12 cellular contexts compared by ENCODE assay signal in genomic region chr12:10422152-10422551, GRCh38. TPM values are rescaled to one million over a fixed set of nuclear protein-coding genes. Genes with fewer than 3 reads are reported as not detected.
DNase-seq lines count a peak whose midpoint lies in the region; ATAC-seq, FAIRE-seq and TF ChIP-seq lines count a peak whose summit lies in the region.
"Not testable (repeated sequence)": the region's sequence is repeated elsewhere in the genome, so short reads cannot be mapped to it uniquely, and the experiment has no call there.
"Had no signal": no experiment of that assay in that cellular context is flagged by ENCODE, and none has a peak within 500 bp of the region (broad histone marks: within the 10 kb centered on the region; RNA-seq: fewer than 3 reads in every experiment).

No MANE protein-coding gene starts in this region.

- H3K36me3 Mint-ChIP-seq in GM23338 (ENCODE audit: low read depth); activated CD8-positive, alpha-beta T cell treated with anti-CD3 and anti-CD28 coated beads for 36 hours (ENCODE audit: low read depth); activated naive CD8-positive, alpha-beta T cell treated with anti-CD3 and anti-CD28 coated beads for 36 hours; natural killer cell treated with Interleukin-12 subunit alpha and Interleukin-12 subunit beta and Interleukin-15 and Interleukin-18, amount 100 ng/mL, for 72 hours: not testable (repeated sequence)
- H3K36me3 Mint-ChIP-seq in immature natural killer cell: peaks cover 7 to 21% (median 16%) of the 10 kb centered on the region in 3 donors

- H3K27me3 Mint-ChIP-seq in GM23338 (ENCODE audit: insufficient read depth, low read depth, poor library complexity); activated CD8-positive, alpha-beta T cell treated with anti-CD3 and anti-CD28 coated beads for 36 hours; activated naive CD8-positive, alpha-beta T cell treated with anti-CD3 and anti-CD28 coated beads for 36 hours; immature natural killer cell (ENCODE audit: low read depth in 3 of 3); natural killer cell treated with Interleukin-12 subunit alpha and Interleukin-12 subunit beta and Interleukin-15 and Interleukin-18, amount 100 ng/mL, for 72 hours: not testable (repeated sequence)

- TF ChIP-seq POLR2A in A549 (IDR thresholded peaks at IDR 0.05; ENCODE audit: low read length): not testable (repeated sequence)

- not testable (repeated sequence) for BruUV-seq in PC-3 (replicated peaks; lab: Mats Ljungman, UMichigan)

- TF ChIP-seq CTCF in A549 (IDR thresholded peaks at IDR 0.05); GM23338 (conservative IDR thresholded peaks at IDR 0.05; ENCODE audit: low read depth in 2 of 2); PC-3 (conservative IDR thresholded peaks at IDR 0.05; ENCODE audit: low read depth, low read length); activated CD8-positive, alpha-beta T cell treated with anti-CD3 and anti-CD28 coated beads for 36 hours (IDR thresholded peaks at IDR 0.05); brain microvascular endothelial cell (IDR thresholded peaks at IDR 0.05; ENCODE audit: low read depth, low read length, missing control alignments): not testable (repeated sequence)

- not testable (repeated sequence) for DNase-seq in A549 (ENCODE audit: low read depth in 1 of 2, low spot score in 1 of 2); GM23338 (ENCODE audit: low spot score); PC-3
- DNase-seq in activated CD8-positive, alpha-beta T cell treated with anti-CD3 and anti-CD28 coated beads for 36 hours: peak; percentile 57
- peak; percentile 21 for DNase-seq in activated naive CD8-positive, alpha-beta T cell treated with anti-CD3 and anti-CD28 coated beads for 36 hours
- DNase-seq in brain microvascular endothelial cell (peak; percentile 65), immature natural killer cell (peak; percentile 26 to 53 (median 51))
- DNase-seq in natural killer cell treated with Interleukin-12 subunit alpha and Interleukin-12 subunit beta and Interleukin-15 and Interleukin-18, amount 100 ng/mL, for 72 hours (ENCODE audit: low spot score): peak; percentile 67

- H3K9ac ChIP-seq in PC-3 (ENCODE audit: low read length): not testable (repeated sequence)

- peaks cover 27% of the 10 kb centered on the region for H3K4me1 ChIP-seq in A549
- not testable (repeated sequence) for H3K4me1 ChIP-seq in GM23338 (ENCODE audit: insufficient read depth); PC-3 (ENCODE audit: insufficient read depth, low read length)

- not testable (repeated sequence) for H3K27ac ChIP-seq in A549; GM23338 (ENCODE audit: low read depth); PC-3 (ENCODE audit: low read length); brain microvascular endothelial cell

- intact Hi-C loops in PC-3 (cut with micrococcal nuclease); activated CD8-positive, alpha-beta T cell treated with anti-CD3 and anti-CD28 coated beads for 36 hours (cut with micrococcal nuclease): not testable (repeated sequence)

- H3K4me1 Mint-ChIP-seq in GM23338; activated CD8-positive, alpha-beta T cell treated with anti-CD3 and anti-CD28 coated beads for 36 hours (ENCODE audit: low read depth); activated naive CD8-positive, alpha-beta T cell treated with anti-CD3 and anti-CD28 coated beads for 36 hours; natural killer cell treated with Interleukin-12 subunit alpha and Interleukin-12 subunit beta and Interleukin-15 and Interleukin-18, amount 100 ng/mL, for 72 hours (ENCODE audit: low read depth in 2 of 2): not testable (repeated sequence)
- H3K4me1 Mint-ChIP-seq in immature natural killer cell: peaks cover 8 to 33% of the 10 kb centered on the region in 2 donors

- 6% methylated on average over 2 of the region's 3 CpGs for WGBS in A549 (ENCODE audit: missing lambda C conversion rate)

- not testable (repeated sequence) for H3K4me3 ChIP-seq in A549; GM23338; PC-3 (ENCODE audit: low read length); brain microvascular endothelial cell (ENCODE audit: low read depth, low read length)

- not testable (repeated sequence) for H3K36me3 ChIP-seq in GM23338 (ENCODE audit: insufficient read depth); PC-3 (ENCODE audit: low read depth, low read length); brain microvascular endothelial cell (replicated peaks)

- not testable (repeated sequence) for H2AFZ ChIP-seq in GM23338; PC-3 (ENCODE audit: low read length)

- in situ Hi-C loops in brain microvascular endothelial cell (cut with HindIII; ENCODE audit: low pct_ligation_motif_present, low sequenced_read_pairs): not testable (repeated sequence)

- H3K4me3 Mint-ChIP-seq in GM23338; activated CD8-positive, alpha-beta T cell treated with anti-CD3 and anti-CD28 coated beads for 36 hours; activated naive CD8-positive, alpha-beta T cell treated with anti-CD3 and anti-CD28 coated beads for 36 hours; immature natural killer cell; natural killer cell treated with Interleukin-12 subunit alpha and Interleukin-12 subunit beta and Interleukin-15 and Interleukin-18, amount 100 ng/mL, for 72 hours: not testable (repeated sequence)

- ATAC-seq in A549: peak; percentile 86 to 89
- ATAC-seq in GM23338: peak; percentile 73
- ATAC-seq in PC-3: peak; percentile 50
- peak; percentile 97 for ATAC-seq in activated CD8-positive, alpha-beta T cell treated with anti-CD3 and anti-CD28 coated beads for 36 hours
- peak; percentile 94 to 96 for ATAC-seq in natural killer cell treated with Interleukin-12 subunit alpha and Interleukin-12 subunit beta and Interleukin-15 and Interleukin-18, amount 100 ng/mL, for 72 hours

- FAIRE-seq in A549 (lab: Jason Lieb, UNC): peak; percentile 100

- H3K4me2 ChIP-seq in A549: peak overlapping the region; percentile 57; the same call in 2 of the 3 replicates
- not testable (repeated sequence) for H3K4me2 ChIP-seq in GM23338; PC-3 (ENCODE audit: low read length)

- H3K9me3 Mint-ChIP-seq in GM23338; activated CD8-positive, alpha-beta T cell treated with anti-CD3 and anti-CD28 coated beads for 36 hours; activated naive CD8-positive, alpha-beta T cell treated with anti-CD3 and anti-CD28 coated beads for 36 hours; immature natural killer cell; natural killer cell treated with Interleukin-12 subunit alpha and Interleukin-12 subunit beta and Interleukin-15 and Interleukin-18, amount 100 ng/mL, for 72 hours: not testable (repeated sequence)

- TF ChIP-seq EP300 in A549 (IDR thresholded peaks at IDR 0.05): not testable (repeated sequence)

- H3K9me3 ChIP-seq in A549; PC-3 (ENCODE audit: low read length): not testable (repeated sequence)

- not testable (repeated sequence) for H3K27me3 ChIP-seq in GM23338 (ENCODE audit: insufficient read depth); PC-3 (ENCODE audit: low read length); brain microvascular endothelial cell (replicated peaks)

- POLR2A ChIA-PET in A549 (lab: Yijun Ruan, JAX); PC-3 (lab: Charles Lee; ENCODE audit: unreplicated experiment); activated CD8-positive, alpha-beta T cell treated with anti-CD3 and anti-CD28 coated beads for 36 hours (lab: Charles Lee): not testable (repeated sequence)

- not testable (repeated sequence) for H3F3A ChIP-seq in GM23338 (replicated peaks; ENCODE audit: low read depth); PC-3 (ENCODE audit: low read length, unreplicated experiment)

- H3K9me2 ChIP-seq in GM23338 (ENCODE audit: insufficient read depth); PC-3 (replicated peaks; ENCODE audit: low read length): not testable (repeated sequence)

- H3K27ac Mint-ChIP-seq in GM23338; activated CD8-positive, alpha-beta T cell treated with anti-CD3 and anti-CD28 coated beads for 36 hours; activated naive CD8-positive, alpha-beta T cell treated with anti-CD3 and anti-CD28 coated beads for 36 hours; immature natural killer cell: not testable (repeated sequence)
- H3K27ac Mint-ChIP-seq in natural killer cell treated with Interleukin-12 subunit alpha and Interleukin-12 subunit beta and Interleukin-15 and Interleukin-18, amount 100 ng/mL, for 72 hours: peak overlapping the region; percentile 66 to 74

- not testable (repeated sequence) for H3K79me2 ChIP-seq in GM23338 (replicated peaks; ENCODE audit: insufficient read depth); PC-3 (ENCODE audit: low read length)

- CTCF ChIA-PET in A549 (lab: Yijun Ruan, JAX); PC-3 (lab: Charles Lee); activated CD8-positive, alpha-beta T cell treated with anti-CD3 and anti-CD28 coated beads for 36 hours (lab: Charles Lee): not testable (repeated sequence)

- H4K20me1 ChIP-seq in GM23338 (replicated peaks; ENCODE audit: insufficient read depth); PC-3 (ENCODE audit: low read length): not testable (repeated sequence)

- not testable (repeated sequence) for TF ChIP-seq RAD21 in A549 (conservative IDR thresholded peaks at IDR 0.05 in 1 of 2, IDR thresholded peaks at IDR 0.05 in 1 of 2)

RNA-seq across cellular contexts. Expression of gene KLRC3, which starts 1.8 kb away (rescaled TPM):
- 0.10 TPM in 1 of 2 replicates, not detected in the other for polyA plus RNA-seq in A549 (2011; rRNA removed)
- not detected in 2 replicates for polyA plus RNA-seq in A549 (2012; cell fraction: cytosol; rRNA removed)
- not detected in 2 replicates for polyA plus RNA-seq in A549 (2012; cell fraction: nucleus; rRNA removed)
- polyA plus RNA-seq in A549 (2017; fragmentation: RNase III; extraction: RNeasy Plus Mini Kit Qiagen cat#74134 plus additional on column Dnase treatment): not detected in 3 replicates
- polyA minus RNA-seq in A549 (2011; rRNA and poly(A)+ RNA removed): not detected in 2 replicates
- not detected in 2 replicates for total RNA-seq in GM23338 (2014; rRNA removed; shearing (Covaris generic))
- polyA plus RNA-seq in GM23338 (2016; fragmentation: Nextera tagmentation; extraction: Ambion mirVana): not detected in 2 replicates
- total RNA-seq in PC-3 (2014; rRNA removed): not detected in 2 replicates
- 1 to 10 TPM; 2.0 to 2.8 TPM for total RNA-seq in activated CD8-positive, alpha-beta T cell treated with anti-CD3 and anti-CD28 coated beads for 36 hours
- total RNA-seq in activated naive CD8-positive, alpha-beta T cell treated with anti-CD3 and anti-CD28 coated beads for 36 hours: 1 to 10 TPM in 1 of 2 experiments, under 1 TPM in 1; 0.64 to 1.1 TPM
- polyA plus RNA-seq in immature natural killer cell: 10 to 100 TPM; 27.6 to 59.0 (median 28.4) TPM
- 1 to 10 TPM; 7.9 to 9.6 TPM for total RNA-seq in natural killer cell treated with Interleukin-12 subunit alpha and Interleukin-12 subunit beta and Interleukin-15 and Interleukin-18, amount 100 ng/mL, for 72 hours
- total RNA-seq: GM23248, NCI-H460 had no signal
- polyA plus RNA-seq: CD14-positive monocyte, GM23248, SK-N-SH had no signal

RNA-seq across cellular contexts. Expression of gene KLRC4, which starts 12.6 kb away (rescaled TPM):
- polyA plus RNA-seq in A549 (2011; rRNA removed) (not detected in 2 replicates), A549 (2017; fragmentation: RNase III; extraction: RNeasy Plus Mini Kit Qiagen cat#74134 plus additional on column Dnase treatment) (not detected in 3 replicates), GM23338 (2016; fragmentation: Nextera tagmentation; extraction: Ambion mirVana) (not detected in 2 replicates), immature natural killer cell (10 to 100 TPM; 14.3 to 28.5 (median 15.0) TPM)
- not detected in 2 replicates for polyA plus RNA-seq in A549 (2012; cell fraction: cytosol; rRNA removed)
- not detected in 2 replicates for polyA plus RNA-seq in A549 (2012; cell fraction: nucleus; rRNA removed)
- not detected in 2 replicates for polyA minus RNA-seq in A549 (2011; rRNA and poly(A)+ RNA removed)
- total RNA-seq in GM23338 (2014; rRNA removed; shearing (Covaris generic)): not detected in 2 replicates
- not detected in 2 replicates for total RNA-seq in PC-3 (2014; rRNA removed)
- 1 to 10 TPM; 2.9 to 3.7 TPM for total RNA-seq in activated CD8-positive, alpha-beta T cell treated with anti-CD3 and anti-CD28 coated beads for 36 hours
- total RNA-seq in activated naive CD8-positive, alpha-beta T cell treated with anti-CD3 and anti-CD28 coated beads for 36 hours: 1 to 10 TPM; 2.4 TPM
- 10 to 100 TPM in 1 of 2 donors, 1 to 10 TPM in 1; 5.4 to 17.8 TPM for total RNA-seq in natural killer cell treated with Interleukin-12 subunit alpha and Interleukin-12 subunit beta and Interleukin-15 and Interleukin-18, amount 100 ng/mL, for 72 hours
- total RNA-seq: GM23248, NCI-H460 had no signal
- polyA plus RNA-seq: CD14-positive monocyte, GM23248, SK-N-SH had no signal

RNA-seq across cellular contexts. Expression of gene KLRC2, which starts 13.7 kb away (rescaled TPM):
- 0.52 and 0.83 TPM in 2 replicates for polyA plus RNA-seq in A549 (2011; rRNA removed)
- 0.06 TPM in 1 of 2 replicates, not detected in the other for polyA plus RNA-seq in A549 (2012; cell fraction: cytosol; rRNA removed)
- polyA plus RNA-seq in A549 (2012; cell fraction: nucleus; rRNA removed): 0.07 TPM in 1 of 2 replicates, not detected in the other
- polyA plus RNA-seq in A549 (2017; fragmentation: RNase III; extraction: RNeasy Plus Mini Kit Qiagen cat#74134 plus additional on column Dnase treatment): 0.25 to 0.42 TPM in 2 of 3 replicates, not detected in the other
- not detected in 2 replicates for polyA minus RNA-seq in A549 (2011; rRNA and poly(A)+ RNA removed)
- total RNA-seq in GM23338 (2014; rRNA removed; shearing (Covaris generic)): not detected in 2 replicates
- polyA plus RNA-seq in GM23338 (2016; fragmentation: Nextera tagmentation; extraction: Ambion mirVana): not detected in 2 replicates
- total RNA-seq in PC-3 (2014; rRNA removed): not detected in 2 replicates
- 1 to 10 TPM; 2.5 to 2.6 TPM for total RNA-seq in activated CD8-positive, alpha-beta T cell treated with anti-CD3 and anti-CD28 coated beads for 36 hours
- under 1 TPM in 1 of 2 experiments, not detected in 1; 0.82 TPM for total RNA-seq in activated naive CD8-positive, alpha-beta T cell treated with anti-CD3 and anti-CD28 coated beads for 36 hours
- 100 to 1,000 TPM in 1 of 3 donors, 10 to 100 TPM in 2; 34.5 to 112 (median 38.2) TPM for polyA plus RNA-seq in immature natural killer cell
- total RNA-seq in natural killer cell treated with Interleukin-12 subunit alpha and Interleukin-12 subunit beta and Interleukin-15 and Interleukin-18, amount 100 ng/mL, for 72 hours: 10 to 100 TPM in 1 of 2 donors, 1 to 10 TPM in 1; 1.4 to 23.4 TPM
- total RNA-seq: GM23248 had no signal
- polyA plus RNA-seq: CD14-positive monocyte, GM23248, SK-N-SH had no signal

RNA-seq across cellular contexts. Expression of gene KLRC1, which starts 31.0 kb away (rescaled TPM):
- not detected in 2 replicates for polyA plus RNA-seq in A549 (2011; rRNA removed)
- polyA plus RNA-seq in A549 (2012; cell fraction: cytosol; rRNA removed): not detected in 2 replicates
- polyA plus RNA-seq in A549 (2012; cell fraction: nucleus; rRNA removed): not detected in 2 replicates
- polyA plus RNA-seq in A549 (2017; fragmentation: RNase III; extraction: RNeasy Plus Mini Kit Qiagen cat#74134 plus additional on column Dnase treatment): not detected in 3 replicates
- polyA minus RNA-seq in A549 (2011; rRNA and poly(A)+ RNA removed): not detected in 2 replicates
- total RNA-seq in GM23338 (2014; rRNA removed; shearing (Covaris generic)): not detected in 2 replicates
- not detected in 2 replicates for polyA plus RNA-seq in GM23338 (2016; fragmentation: Nextera tagmentation; extraction: Ambion mirVana)
- total RNA-seq in PC-3 (2014; rRNA removed): not detected in 2 replicates
- 1 to 10 TPM; 5.3 to 7.2 TPM for total RNA-seq in activated CD8-positive, alpha-beta T cell treated with anti-CD3 and anti-CD28 coated beads for 36 hours
- total RNA-seq in activated naive CD8-positive, alpha-beta T cell treated with anti-CD3 and anti-CD28 coated beads for 36 hours: under 1 TPM; 0.52 to 0.60 TPM
- 100 to 1,000 TPM; 200 to 440 (median 285) TPM for polyA plus RNA-seq in immature natural killer cell
- total RNA-seq in natural killer cell treated with Interleukin-12 subunit alpha and Interleukin-12 subunit beta and Interleukin-15 and Interleukin-18, amount 100 ng/mL, for 72 hours: 10 to 100 TPM; 52.9 to 63.9 TPM
- total RNA-seq: GM23248 had no signal
- polyA plus RNA-seq: CD14-positive monocyte, GM23248, SK-N-SH had no signal

RNA-seq across cellular contexts. Expression of gene KLRK1, which starts 32.3 kb away (rescaled TPM):
- polyA plus RNA-seq in A549 (2011; rRNA removed): not detected in 2 replicates
- not detected in 2 replicates for polyA plus RNA-seq in A549 (2012; cell fraction: cytosol; rRNA removed)
- polyA plus RNA-seq in A549 (2012; cell fraction: nucleus; rRNA removed): not detected in 2 replicates
- not detected in 3 replicates for polyA plus RNA-seq in A549 (2017; fragmentation: RNase III; extraction: RNeasy Plus Mini Kit Qiagen cat#74134 plus additional on column Dnase treatment)
- not detected in 2 replicates for polyA minus RNA-seq in A549 (2011; rRNA and poly(A)+ RNA removed)
- total RNA-seq in GM23338 (2014; rRNA removed; shearing (Covaris generic)): not detected in 2 replicates
- polyA plus RNA-seq in GM23338 (2016; fragmentation: Nextera tagmentation; extraction: Ambion mirVana): not detected in 2 replicates
- not detected in 2 replicates for total RNA-seq in PC-3 (2014; rRNA removed)
- 100 to 1,000 TPM; 111 to 112 TPM for total RNA-seq in activated CD8-positive, alpha-beta T cell treated with anti-CD3 and anti-CD28 coated beads for 36 hours
- total RNA-seq in activated naive CD8-positive, alpha-beta T cell treated with anti-CD3 and anti-CD28 coated beads for 36 hours: 100 to 1,000 TPM; 112 to 114 TPM
- 100 to 1,000 TPM; 623 to 949 (median 731) TPM for polyA plus RNA-seq in immature natural killer cell
- 100 to 1,000 TPM in 1 of 2 donors, 10 to 100 TPM in 1; 80.4 to 126 TPM for total RNA-seq in natural killer cell treated with Interleukin-12 subunit alpha and Interleukin-12 subunit beta and Interleukin-15 and Interleukin-18, amount 100 ng/mL, for 72 hours
- total RNA-seq: GM23248, NCI-H460 had no signal
- polyA plus RNA-seq: GM23248, SK-N-SH had no signal
